In genomic region chr3:151009430-151009829, GRCh38 we compare ENCODE assay signal across 36 cellular contexts. TPM values are rescaled to one million over a fixed set of nuclear protein-coding genes. Genes with fewer than 3 reads are reported as not detected.
"Had no signal": no experiment of that assay in that cellular context is flagged by ENCODE, and none has a peak within 500 bp of the region (broad histone marks: within the 10 kb centered on the region; RNA-seq: fewer than 3 reads in every experiment).

No MANE protein-coding gene starts in this region.

- FAIRE-seq: colon, TTC549 had no signal

- ATAC-seq: activated CD4-positive, alpha-beta T cell treated with anti-CD3 and anti-CD28 coated beads for 36 hours; activated CD4-positive, CD25-positive, alpha-beta regulatory T cell treated with anti-CD3 and anti-CD28 coated beads, Interleukin-2, amount 50 U/mL, for 24 hours; activated CD8-positive, alpha-beta memory T cell treated with anti-CD3 and anti-CD28 coated beads, Interleukin-2, amount 10 ng/mL, durations not matched to agents 7 days and 5 days; activated CD8-positive, alpha-beta T cell treated with anti-CD3 and anti-CD28 coated beads, Interleukin-2, amount 10 ng/mL, durations not matched to agents 7 days and 5 days; body of pancreas had no signal

- DNase-seq: activated CD4-positive, alpha-beta memory T cell treated with anti-CD3 and anti-CD28 coated beads, Interleukin-2, amount 10 ng/mL, durations not matched to agents 7 days and 5 days; activated CD4-positive, alpha-beta T cell treated with anti-CD3 and anti-CD28 coated beads for 1 hour; activated CD4-positive, alpha-beta T cell treated with anti-CD3 and anti-CD28 coated beads for 36 hours; activated CD4-positive, alpha-beta T cell treated with anti-CD3 and anti-CD28 coated beads for 48 hours; activated CD4-positive, alpha-beta T cell treated with anti-CD3 and anti-CD28 coated beads, Interleukin-2, amount 10 ng/mL, durations not matched to agents 7 days and 5 days; activated CD4-positive, alpha-beta T cell treated with anti-CD3 and anti-CD28 coated beads, Interleukin-2, amount 50 U/mL, for 48 hours; activated CD4-positive, CD25-positive, alpha-beta regulatory T cell; activated CD8-positive, alpha-beta memory T cell treated with anti-CD3 and anti-CD28 coated beads for 24 hours; activated CD8-positive, alpha-beta memory T cell treated with anti-CD3 and anti-CD28 coated beads, Interleukin-2, amount 10 ng/mL, durations not matched to agents 7 days and 5 days; activated CD8-positive, alpha-beta memory T cell treated with anti-CD3 and anti-CD28 coated beads, Interleukin-2, amount 50 U/mL, for 48 hours; activated CD8-positive, alpha-beta T cell treated with anti-CD3 and anti-CD28 coated beads, Interleukin-2, amount 10 ng/mL, durations not matched to agents 7 days and 5 days; activated effector memory CD4-positive, alpha-beta T cell treated with Interleukin-2 at 50 U/mL for 16 hours; activated gamma-delta T cell treated with Interleukin-2 at 50 U/mL for 16 hours; activated naive CD4-positive, alpha-beta T cell; activated naive CD4-positive, alpha-beta T cell treated with anti-CD3 and anti-CD28 coated beads for 36 hours; activated naive CD4-positive, alpha-beta T cell treated with anti-CD3 and anti-CD28 coated beads, Interleukin-2, amount 50 U/mL, for 16 hours; activated naive CD8-positive, alpha-beta T cell treated with anti-CD3 and anti-CD28 coated beads for 36 hours; activated T-cell treated with anti-CD3 and anti-CD28 coated beads, Interleukin-2, amount 50 U/mL, for 24 hours; activated T-cell treated with anti-CD3 and anti-CD28 coated beads, Interleukin-2, amount 50 U/mL, for 48 hours; adrenal gland; aorta; body of pancreas; central memory CD4-positive, alpha-beta T cell; T-helper 2 cell; T-helper 9 cell had no signal

- H3K4me1 ChIP-seq: adrenal gland, body of pancreas, breast epithelium had no signal

- H3K9me3 ChIP-seq: adrenal gland, body of pancreas, breast epithelium had no signal

- H3K36me3 ChIP-seq: adrenal gland, brain microvascular endothelial cell, breast epithelium had no signal

- H3K4me3 ChIP-seq: adrenal gland, body of pancreas, breast epithelium had no signal

- H3K27ac ChIP-seq: adrenal gland, body of pancreas, brain microvascular endothelial cell, breast epithelium, VCaP had no signal

- H3K27me3 ChIP-seq: adrenal gland, body of pancreas, breast epithelium had no signal

RNA-seq across cellular contexts. Expression of gene CLRN1, which starts 36.9 kb away (rescaled TPM):
- total RNA-seq: activated CD4-positive, alpha-beta memory T cell treated with anti-CD3 and anti-CD28 coated beads, Interleukin-2, amount 10 ng/mL, durations not matched to agents 7 days and 5 days; activated CD4-positive, alpha-beta T cell treated with anti-CD3 and anti-CD28 coated beads for 36 hours; activated CD4-positive, alpha-beta T cell treated with anti-CD3 and anti-CD28 coated beads, Interleukin-2, amount 10 ng/mL, durations not matched to agents 7 days and 5 days; activated CD8-positive, alpha-beta memory T cell treated with anti-CD3 and anti-CD28 coated beads, Interleukin-2, amount 10 ng/mL, durations not matched to agents 7 days and 5 days; activated CD8-positive, alpha-beta T cell treated with anti-CD3 and anti-CD28 coated beads, Interleukin-2, amount 10 ng/mL, durations not matched to agents 7 days and 5 days; activated naive CD4-positive, alpha-beta T cell treated with anti-CD3 and anti-CD28 coated beads for 36 hours; activated naive CD4-positive, alpha-beta T cell treated with anti-CD3 and anti-CD28 coated beads, Interleukin-2, amount 50 U/mL, for 72 hours; activated naive CD8-positive, alpha-beta T cell treated with anti-CD3 and anti-CD28 coated beads for 36 hours; activated T-helper 2 cell treated with anti-CD3 and anti-CD28 coated beads, Interferon-gamma antibody, Interleukin-2, Interleukin-4, amounts not matched to agents 10 μg/mL and 5 μg/mL and 100 μg/mL, durations not matched to agents 14 hours and 24 hours and 36 hours; aorta; astrocyte; body of pancreas; breast epithelium; cardiac septum; cerebellum had no signal
- polyA plus RNA-seq: aorta had no signal
